Comparison of ENCODE assay signal across 8 cellular contexts in genomic region chr5:6576861-6577501, GRCh38. TPM values are rescaled to one million over a fixed set of nuclear protein-coding genes. Genes with fewer than 3 reads are reported as not detected.
DNase-seq lines count a peak whose midpoint lies in the region; ATAC-seq and TF ChIP-seq lines count a peak whose summit lies in the region.

No MANE protein-coding gene starts in this region.

- no peaks in the 10 kb centered on the region for H3K9me3 Mint-ChIP-seq in nephron
- H3K9me3 Mint-ChIP-seq in immature natural killer cell, result no peaks in the 10 kb centered on the region

- DNase-seq in ELF-1 (ENCODE audit: low read depth, low spot score), result peak; percentile 36
- DNase-seq in IMR-90, result peak; percentile 52
- DNase-seq in Panc1 (ENCODE audit: low read depth, low spot score), result peak; percentile 46
- peak; percentile 67 for DNase-seq in epithelial cell of esophagus (ENCODE audit: low read depth)
- no peak for DNase-seq in immature natural killer cell

- H4K20me1 ChIP-seq in IMR-90 (ENCODE audit: insufficient read depth, low read length), result no peaks in the 10 kb centered on the region

- H3K36me3 Mint-ChIP-seq in nephron (ENCODE audit: low read depth) (no peaks in the 10 kb centered on the region), immature natural killer cell (no peaks in the 10 kb centered on the region)

- H3K4me1 Mint-ChIP-seq in nephron (peaks cover 19% of the 10 kb centered on the region), immature natural killer cell (no peaks in the 10 kb centered on the region)

- intact Hi-C loops in IMR-90 (cut with micrococcal nuclease) (loop anchor here (1.0 kb wide), 2 partner anchors 1080 to 1085 kb away; no protein-coding TSS in a partner anchor), Panc1 (cut with micrococcal nuclease; ENCODE audit: unreplicated experiment) (loop anchor here (2.0 to 10.0 kb wide), 4 partner anchors 202 to 1085 kb away; partner anchors contain the start of gene MED10)

- H3K27ac ChIP-seq in IMR-90 (ENCODE audit: insufficient read depth, low read length) (no peak overlapping the region), Panc1 (ENCODE audit: low read length) (no peak overlapping the region)

- in situ Hi-C loops in IMR-90 (cut with MboI; ENCODE audit: low sequenced_read_pairs) (loop anchor here (5.0 kb wide), 1 partner anchor 1080 kb away; no protein-coding TSS in a partner anchor), Panc1 (cut with HindIII; ENCODE audit: low pct_unique_long_range_greater_than_20kb, low sequenced_read_pairs) (no loop called here)

- H3K4me3 ChIP-seq in IMR-90 (ENCODE audit: insufficient read depth, low read depth, low read length), result no peak overlapping the region
- H3K4me3 ChIP-seq in Panc1 (ENCODE audit: low read depth in 2 of 2, low read length in 2 of 2), result no peak overlapping the region
- no peak overlapping the region for H3K4me3 ChIP-seq in epithelial cell of esophagus (ENCODE audit: low read length)

- peaks cover 16% of the 10 kb centered on the region for H3K27me3 ChIP-seq in IMR-90 (ENCODE audit: control insufficient read depth, insufficient read depth, low read length)
- peaks cover 14% of the 10 kb centered on the region for H3K27me3 ChIP-seq in Panc1 (ENCODE audit: control insufficient read depth, insufficient read depth, low read length)

- POLR2A ChIA-PET in IMR-90 (lab: Charles Lee; ENCODE audit: unreplicated experiment), result no interaction called here
- POLR2A ChIA-PET in Panc1 (lab: Charles Lee), result no interaction called here

- H2BK120ac ChIP-seq in IMR-90 (ENCODE audit: low read depth, low read length), result no peak overlapping the region

- no peak overlapping the region for H2AK5ac ChIP-seq in IMR-90 (ENCODE audit: low read depth, low read length)

- no peak overlapping the region for H2AFZ ChIP-seq in IMR-90 (replicated peaks; ENCODE audit: low read length, poor library complexity)

- H3K23ac ChIP-seq in IMR-90 (ENCODE audit: low read depth, low read length), result no peak overlapping the region

- WGBS in IMR-90 (ENCODE audit: extremely low coverage in 2 of 2, insufficient read length in 1 of 2), 2 experiments, result 40% methylated on average over 1 of the region's 5 CpGs; no CpG with 5 or more reads in 1 of the 2 experiments

- H3K9me1 ChIP-seq in IMR-90 (ENCODE audit: insufficient read depth, low read length), result no peaks in the 10 kb centered on the region

- H3K4me3 Mint-ChIP-seq in nephron (no peak overlapping the region), immature natural killer cell (no peak overlapping the region)

- H3K9me3 ChIP-seq in IMR-90 (ENCODE audit: control insufficient read depth, insufficient read depth, low read length), result no peaks in the 10 kb centered on the region
- H3K9me3 ChIP-seq in Panc1 (ENCODE audit: control insufficient read depth, insufficient read depth, low read depth, low read length), result no peaks in the 10 kb centered on the region

- no peak overlapping the region for H3K4me2 ChIP-seq in IMR-90 (ENCODE audit: low read depth, low read length)

- peak; percentile 88 for ATAC-seq in IMR-90 (ENCODE audit: low read depth)
- ATAC-seq in Panc1, result peak; percentile 67
- ATAC-seq in HG02840 (IDR thresholded peaks at IDR 0.05; ENCODE audit: low FRiP score, unreplicated experiment), result no peak
- ATAC-seq in GM21526 (IDR thresholded peaks at IDR 0.05; ENCODE audit: low FRiP score, unreplicated experiment), result no peak

- no peak overlapping the region for H4K5ac ChIP-seq in IMR-90 (ENCODE audit: low read depth, low read length)

- H3K27ac Mint-ChIP-seq in nephron (no peak overlapping the region), immature natural killer cell (no peak overlapping the region)

- H3K27me3 Mint-ChIP-seq in nephron (ENCODE audit: low read depth), result peaks cover 36% of the 10 kb centered on the region
- H3K27me3 Mint-ChIP-seq in immature natural killer cell (ENCODE audit: low read depth in 3 of 3), result peaks cover 3 to 23% (median 7%) of the 10 kb centered on the region in 3 donors

- H3K4ac ChIP-seq in IMR-90 (ENCODE audit: low read depth, low read length), result no peak overlapping the region

- no peak overlapping the region for H3K18ac ChIP-seq in IMR-90 (ENCODE audit: low read depth, low read length)

- no peak overlapping the region for H2BK15ac ChIP-seq in IMR-90 (ENCODE audit: low read depth, low read length)

- dilution Hi-C loops in IMR-90 (cut with HindIII; ENCODE audit: low sequenced_read_pairs, unreplicated experiment), result no loop called here

- BruUV-seq in IMR-90 (replicated peaks; lab: Mats Ljungman, UMichigan) (no TSS peak), Panc1 (replicated peaks; lab: Mats Ljungman, UMichigan) (no TSS peak)

- TF ChIP-seq CTCF in IMR-90 (conservative IDR thresholded peaks at IDR 0.05; ENCODE audit: low read depth, low read length), result peak; percentile 60
- peak; percentile 86 for TF ChIP-seq CTCF in Panc1 (IDR thresholded peaks at IDR 0.05)
- peak; percentile 69 for TF ChIP-seq CTCF in epithelial cell of esophagus (IDR thresholded peaks at IDR 0.05; ENCODE audit: insufficient read depth, low read depth, low read length, missing control alignments)
- peak; percentile 42 to 51 (median 45) for TF ChIP-seq CTCF in nephron (IDR thresholded peaks at IDR 0.05; ENCODE audit: unreplicated experiment in 3 of 3)

- no peaks in the 10 kb centered on the region for H3K36me3 ChIP-seq in IMR-90 (ENCODE audit: control insufficient read depth, insufficient read depth, low read length)
- H3K36me3 ChIP-seq in Panc1 (ENCODE audit: control insufficient read depth, insufficient read depth, low read length), result no peaks in the 10 kb centered on the region

- H4K8ac ChIP-seq in IMR-90 (ENCODE audit: low read depth in 2 of 2, low read length in 2 of 2), result no peak overlapping the region

- H3K9ac ChIP-seq in IMR-90 (ENCODE audit: low read depth, low read length), result no peak overlapping the region

- H3K79me1 ChIP-seq in IMR-90 (ENCODE audit: low read depth in 1 of 2, low read length in 2 of 2), result no peaks in the 10 kb centered on the region

- no peak overlapping the region for H2BK20ac ChIP-seq in IMR-90 (ENCODE audit: low read depth, low read length)

- no peak overlapping the region for H4K91ac ChIP-seq in IMR-90 (ENCODE audit: insufficient read depth, low read depth, low read length)

- H3K4me1 ChIP-seq in IMR-90 (ENCODE audit: control insufficient read depth, insufficient read depth, low read length), result no peaks in the 10 kb centered on the region
- H3K4me1 ChIP-seq in Panc1 (ENCODE audit: control insufficient read depth, insufficient read depth, low read length), result no peaks in the 10 kb centered on the region; the same call in 1 of the 2 replicates

- no peak for TF ChIP-seq POLR2A in IMR-90 (IDR thresholded peaks at IDR 0.05; ENCODE audit: low read depth, low read length)

- TF ChIP-seq RAD21 in IMR-90 (IDR thresholded peaks at IDR 0.05; ENCODE audit: low read length), result peak; percentile 70

- H2AK9ac ChIP-seq in IMR-90 (replicated peaks; ENCODE audit: low read depth, low read length, poor library complexity), result no peak overlapping the region

- CTCF ChIA-PET in IMR-90 (lab: Yijun Ruan, JAX), result interaction anchor here (0.5 to 1.0 kb wide), 2 partner anchors 1080 to 1278 kb away, joined by 3 to 6 read pairs; no protein-coding TSS in a partner anchor
- CTCF ChIA-PET in Panc1 (lab: Charles Lee), result interaction anchor here (0.8 kb wide), 1 partner anchor 1080 kb away, joined by 3 read pairs; no protein-coding TSS in a partner anchor

- no peak overlapping the region for H2BK5ac ChIP-seq in IMR-90 (ENCODE audit: low read depth, low read length, poor library complexity, severe bottlenecking)

- H3K56ac ChIP-seq in IMR-90 (ENCODE audit: extremely low read depth, insufficient read depth, low read length), result no peak overlapping the region

- H3K14ac ChIP-seq in IMR-90 (replicated peaks; ENCODE audit: low read depth, low read length), result no peak overlapping the region

TF ChIP-seq in IMR-90, 13 proteins besides CTCF, POLR2A, EP300 and RAD21:
- no peak for TF ChIP-seq MAFK (IDR thresholded peaks at IDR 0.05; ENCODE audit: low read depth, low read length)
- TF ChIP-seq CEBPB (IDR thresholded peaks at IDR 0.05; ENCODE audit: low read depth, low read length), result no peak
- no peak for TF ChIP-seq NFE2L2 (IDR thresholded peaks at IDR 0.05; ENCODE audit: low read depth, low read length)
- peak; percentile 52 for TF ChIP-seq SMC3 (IDR thresholded peaks at IDR 0.05; ENCODE audit: low read depth, low read length)
- TF ChIP-seq FOS (IDR thresholded peaks at IDR 0.05; ENCODE audit: low read depth, low read length), result no peak
- no peak for TF ChIP-seq ELK1 (IDR thresholded peaks at IDR 0.05; ENCODE audit: borderline replicate concordance, low read depth, low read length)

RNA-seq across cellular contexts. Expression of gene NSUN2, which starts 55.9 kb away (rescaled TPM):
- total RNA-seq in IMR-90 (2012; rRNA removed), result 51.1 and 55.5 TPM in 2 replicates
- 55.6 and 61.1 TPM in 2 replicates for polyA plus RNA-seq in IMR-90 (2012; rRNA removed)
- polyA plus RNA-seq in IMR-90 (2012; cell fraction: cytosol; rRNA removed), result 30.9 and 34.8 TPM in 2 replicates
- 63.5 and 104 TPM in 2 replicates for polyA plus RNA-seq in IMR-90 (2012; cell fraction: nucleus; rRNA removed; ENCODE audit: low replicate concordance)
- total RNA-seq in Panc1 (2021; ENCODE audit: unreplicated experiment), result 125 TPM
- polyA plus RNA-seq in Panc1 (2012; ENCODE audit: insufficient read length), result 105 TPM
- polyA plus RNA-seq in immature natural killer cell, result 10 to 100 TPM; 21.0 to 53.7 (median 29.1) TPM

RNA-seq across cellular contexts. Expression of gene SRD5A1, which starts 56.3 kb away (rescaled TPM):
- total RNA-seq in IMR-90 (2012; rRNA removed) (6.3 and 9.7 TPM in 2 replicates), Panc1 (2021; ENCODE audit: unreplicated experiment) (30.4 TPM)
- polyA plus RNA-seq in IMR-90 (2012; rRNA removed) (18.2 and 20.5 TPM in 2 replicates), immature natural killer cell (1 to 10 TPM; 4.8 to 9.6 (median 9.3) TPM)
- polyA plus RNA-seq in IMR-90 (2012; cell fraction: cytosol; rRNA removed), result 25.2 and 41.7 TPM in 2 replicates
- polyA plus RNA-seq in IMR-90 (2012; cell fraction: nucleus; rRNA removed; ENCODE audit: low replicate concordance), result 15.7 and 46.6 TPM in 2 replicates
- polyA plus RNA-seq in Panc1 (2012; ENCODE audit: insufficient read length), result 21.6 TPM

Comparison
In these comparisons a context has a peak if more than half of its experiments do, and no peak if none do; other contexts are left out.
1. DNase-seq: peak in ELF-1 (single experiment), IMR-90 (single experiment), Panc1 (single experiment) and epithelial cell of esophagus (single experiment); none in immature natural killer cell (0 of 3).
2. ATAC-seq: peak in IMR-90 (single experiment) and Panc1 (single experiment); none in HG02840 (single experiment) and GM21526 (single experiment).
3. Peak in every context shown above with its lines, with median percentiles within 50 percentile points of each other: CTCF ChIP-seq.